ENCODE assay signal across 8 cellular contexts in the genomic region with DNA sequence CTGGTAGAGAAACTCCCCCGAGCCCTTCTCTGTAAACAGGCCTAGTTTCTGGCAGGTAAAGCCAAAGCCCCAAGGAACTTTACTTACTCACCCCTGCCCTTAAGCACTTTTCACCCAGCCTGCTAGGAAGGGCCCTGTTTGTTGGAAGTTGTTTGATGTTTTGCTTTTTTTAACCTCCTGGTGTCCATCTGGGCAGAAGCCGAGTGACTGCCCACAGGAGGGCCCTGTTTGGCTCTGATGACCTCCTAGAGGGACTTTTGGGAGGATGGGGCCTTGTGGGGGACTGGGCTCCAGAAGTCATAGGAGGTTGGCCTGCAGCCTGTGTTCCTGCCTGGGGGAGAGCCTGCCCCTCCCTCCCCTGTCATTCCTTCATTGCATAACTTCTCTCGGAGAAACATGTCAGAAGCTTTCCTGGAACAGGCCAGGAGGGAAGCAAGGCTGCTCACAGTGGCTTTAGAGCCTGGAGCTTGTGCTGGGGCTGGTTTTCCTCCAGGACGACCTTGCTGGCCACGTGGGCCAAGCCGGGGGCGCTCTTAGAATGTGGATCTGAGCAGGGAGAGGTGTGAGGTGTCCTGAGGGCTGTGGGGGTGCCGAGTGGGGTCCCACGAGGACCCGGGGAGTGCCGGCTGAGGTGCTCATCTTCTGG. TPM values are rescaled to one million over a fixed set of nuclear protein-coding genes. Genes with fewer than 3 reads are reported as not detected.
DNase-seq lines count a peak whose midpoint lies in the region; FAIRE-seq and TF ChIP-seq lines count a peak whose summit lies in the region.
"Had no signal": no experiment of that assay in that cellular context is flagged by ENCODE, and none has a peak within 500 bp of the region (broad histone marks: within the 10 kb centered on the region; RNA-seq: fewer than 3 reads in every experiment).

No MANE protein-coding gene starts in this region.

- no peak for TF ChIP-seq EP300 in transverse colon (IDR thresholded peaks at IDR 0.05; ENCODE audit: low read depth)

- no peak overlapping the region for H3K4me3 ChIP-seq in esophagus (ENCODE audit: low read depth in 1 of 2, low read length in 2 of 2)
- H3K4me3 ChIP-seq in transverse colon = no peak overlapping the region

- no peak for TF ChIP-seq CTCF in transverse colon (IDR thresholded peaks at IDR 0.05)

- in situ Hi-C loops in transverse colon (cut with MboI; ENCODE audit: low pct_ligation_motif_present in 1 of 4, low pct_unique_long_range_greater_than_20kb in 1 of 4, low sequenced_read_pairs in 3 of 4) = loop anchor here in 1 of 4 donors (10.0 kb wide), 1 partner anchor 59 kb away; no protein-coding TSS in a partner anchor

- WGBS in esophagus, 2 donors = 38 to 42% methylated on average over 11 of the region's 11 CpGs
- 55 to 63% methylated on average over 7 to 11 of the region's 11 CpGs for WGBS in transverse colon (ENCODE audit: low coverage in 1 of 2), 2 donors

- intact Hi-C loops in transverse colon (cut with DNase I; ENCODE audit: low total_unique reads) = no loop called here

- peaks cover 9 to 14% of the 10 kb centered on the region in 2 donors for H3K4me1 ChIP-seq in esophagus (ENCODE audit: control insufficient read depth in 2 of 2, insufficient read depth in 2 of 2, low read length in 1 of 2)
- H3K4me1 ChIP-seq in transverse colon = peaks cover 18 to 29% (median 24%) of the 10 kb centered on the region in 4 donors

- peak; percentile 20 for DNase-seq in RPMI7951 (ENCODE audit: low read depth)
- peak; percentile 52 for DNase-seq in mucosa of gallbladder (ENCODE audit: low spot score)
- peak; percentile 33 for DNase-seq in transverse colon
- DNase-seq in H54 (ENCODE audit: insufficient read length, low spot score) = no peak
- DNase-seq in retina = no peak
- DNase-seq in stimulated activated CD4-positive, alpha-beta T cell treated with anti-CD3 and anti-CD28 coated beads, Interleukin-2, amount 100 ng/mL, for 24 hours = no peak

- peak overlapping the region; percentile 81 to 88 for H3K27ac ChIP-seq in esophagus (ENCODE audit: low read depth in 2 of 2, low read length in 1 of 2)
- H3K27ac ChIP-seq in transverse colon = peak overlapping the region; percentile 77 to 85 (median 82)
- H3K27ac ChIP-seq: VCaP had no signal

- no peaks in the 10 kb centered on the region for H3K9me3 ChIP-seq in esophagus (ENCODE audit: control insufficient read depth in 2 of 2, insufficient read depth in 1 of 2, low read depth in 1 of 2, low read length in 1 of 2)
- peaks cover 0 to 9% of the 10 kb centered on the region in 2 donors for H3K9me3 ChIP-seq in transverse colon

- peaks cover 0 to 5% of the 10 kb centered on the region in 2 donors for H3K36me3 ChIP-seq in esophagus (ENCODE audit: control insufficient read depth in 2 of 2, insufficient read depth in 2 of 2, low read length in 1 of 2)
- peaks cover 0 to 5% (median 2%) of the 10 kb centered on the region in 4 donors for H3K36me3 ChIP-seq in transverse colon

- FAIRE-seq in H54 (lab: Jason Lieb, UNC) = no peak

- no peaks in the 10 kb centered on the region for H3K27me3 ChIP-seq in esophagus (ENCODE audit: control insufficient read depth in 1 of 2, insufficient read depth in 2 of 2, low read length in 2 of 2)
- H3K27me3 ChIP-seq in transverse colon = no peaks in the 10 kb centered on the region

- no peak for TF ChIP-seq POLR2A in transverse colon (IDR thresholded peaks at IDR 0.05)
- TF ChIP-seq POLR2A in H54 (IDR thresholded peaks at IDR 0.05; ENCODE audit: low read depth, low read length) = no peak

RNA-seq across cellular contexts. Expression of a gene that starts 33.9 kb away (rescaled TPM):
- 8.4 and 8.9 TPM in 2 replicates for total RNA-seq in RPMI7951 (2014; rRNA removed; shearing (Covaris generic))
- polyA plus RNA-seq in esophagus = 10 to 100 TPM; 15.9 to 19.9 TPM
- total RNA-seq in mucosa of gallbladder (109 TPM), transverse colon (10 to 100 TPM; 46.0 to 80.5 (median 67.7) TPM)

Comparison
In these comparisons a context has a peak if more than half of its experiments do, and no peak if none do; other contexts are left out.
1. DNase-seq: peak in RPMI7951 (single experiment), mucosa of gallbladder (single experiment) and transverse colon (single experiment); none in H54 (single experiment), retina (single experiment) and stimulated activated CD4-positive, alpha-beta T cell treated with anti-CD3 and anti-CD28 coated beads, Interleukin-2, amount 100 ng/mL, for 24 hours (0 of 2).